ENCODE assay signal across 11 cellular contexts in the genomic region with DNA sequence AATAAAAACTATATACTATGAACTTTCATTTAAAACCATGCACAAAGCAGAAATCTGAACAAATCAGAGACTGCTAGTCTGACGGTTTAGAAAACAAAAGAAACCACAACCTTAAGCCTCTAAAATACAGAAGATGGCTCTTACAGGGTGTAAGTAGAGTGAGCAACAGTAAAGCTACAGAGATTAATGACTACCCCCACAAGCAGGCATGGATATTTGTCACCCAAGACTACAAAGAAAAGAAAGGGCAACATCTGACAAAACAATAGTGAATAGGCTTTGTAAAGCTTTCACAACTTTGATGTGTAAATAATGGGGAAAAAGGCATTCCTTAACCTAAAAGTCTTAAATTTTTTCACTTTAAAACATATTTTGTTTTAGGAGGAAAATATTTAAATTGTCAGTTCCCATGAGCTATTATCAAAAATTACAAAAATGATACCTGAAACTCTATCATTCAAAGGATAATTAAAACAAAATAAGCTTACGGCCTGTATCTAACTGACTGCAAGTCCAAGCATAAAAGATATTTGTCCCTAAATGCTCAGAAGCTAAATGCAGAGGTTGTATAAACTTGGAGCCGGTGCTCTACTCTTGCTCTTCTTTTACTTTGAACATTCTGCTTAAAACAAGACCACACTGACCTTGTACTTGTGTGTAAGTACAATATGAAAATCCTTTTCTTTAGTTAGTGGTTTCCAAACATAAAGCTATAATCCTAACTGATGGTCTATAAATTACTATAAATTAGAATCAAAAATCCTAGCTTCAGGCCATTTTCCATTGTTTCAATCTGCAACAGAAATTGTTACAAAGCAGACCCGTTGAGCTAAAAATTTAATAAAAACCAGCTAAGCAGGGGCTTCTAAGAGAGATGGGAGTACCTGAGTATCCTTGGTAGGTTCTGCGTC.
A peak's percentile ranks its signal among the peaks of the same experiment; 100 is the strongest.
DNase-seq lines count a peak whose midpoint lies in the region; ATAC-seq and TF ChIP-seq lines count a peak whose summit lies in the region.
"Had no signal": no experiment of that assay in that cellular context is flagged by ENCODE, and none has a peak within 500 bp of the region (broad histone marks: within the 10 kb centered on the region; RNA-seq: fewer than 3 reads in every experiment).

No MANE protein-coding gene starts in this region.

- peaks cover 3% of the 10 kb centered on the region for H3K79me1 ChIP-seq in H9 (ENCODE audit: insufficient read depth, low read depth, low read length, poor library complexity, severe bottlenecking)

- peak overlapping the region; percentile 51 for H3K4me3 ChIP-seq in SJCRH30
- peak overlapping the region; percentile 1 for H3K4me3 ChIP-seq in right cardiac atrium (ENCODE audit: low read length)
- no peak overlapping the region for H3K4me3 ChIP-seq in Caco-2 (ENCODE audit: low read depth, low read length)

- H4K5ac ChIP-seq in H9 (ENCODE audit: insufficient read length, low read depth, low read length): peak overlapping the region; percentile 6

- no peak overlapping the region for H2AK5ac ChIP-seq in H9 (ENCODE audit: insufficient read length, low read length)

- H3K4ac ChIP-seq in H9 (ENCODE audit: low read depth, low read length): no peak overlapping the region

- DNase-seq in H9 (no peak), SJCRH30 (peak in 1 of 2 experiments; percentile 32), right cardiac atrium (no peak), sciatic nerve (ENCODE audit: low spot score) (no peak), Caco-2 (no peak), NCI-H187 treated with DMSO at 0.1 percent for 48 hours (lab: John Stamatoyannopoulos, UW) (no peak), middle frontal gyrus (ENCODE audit: extremely low spot score, low spot score) (no peak)
- DNase-seq: activated gamma-delta T cell treated with Interleukin-2 at 50 U/mL for 16 hours; stimulated activated CD4-positive, alpha-beta T cell treated with anti-CD3 and anti-CD28 coated beads, Interleukin-4, amount 100 ng/mL, for 24 hours had no signal

- no peak overlapping the region for H2BK15ac ChIP-seq in H9 (ENCODE audit: low read depth, low read length)

- no peaks in the 10 kb centered on the region for H3K79me2 ChIP-seq in H9 (ENCODE audit: insufficient read depth, low read length)

- H3K9ac ChIP-seq in H9 (ENCODE audit: extremely low read depth, insufficient read length, low read length): peak overlapping the region; percentile 14

- no peaks in the 10 kb centered on the region for H3K9me3 ChIP-seq in H9 (ENCODE audit: control insufficient read depth, low read depth, low read length)
- H3K9me3 ChIP-seq in SJCRH30 (replicated peaks): no peaks in the 10 kb centered on the region
- H3K9me3 ChIP-seq in right cardiac atrium (ENCODE audit: control insufficient read depth, low read length): no peaks in the 10 kb centered on the region
- H3K9me3 ChIP-seq in Caco-2: no peaks in the 10 kb centered on the region

- H3K4me3 Mint-ChIP-seq in H9: no peak overlapping the region; a peak in 1 of 5 replicates
- no peak overlapping the region for H3K4me3 Mint-ChIP-seq in Caco-2 (ENCODE audit: unreplicated experiment)
- H3K4me3 Mint-ChIP-seq: T-helper 1 cell treated with Interleukin-12 subunit alpha and Interleukin-12 subunit beta and Interleukin-4 antibody, amounts not matched to agents 30 μg/mL and 1 μg/mL, for 36 hours had no signal

- no peak for TF ChIP-seq CTCF in H9 (conservative IDR thresholded peaks at IDR 0.05)
- no peak for TF ChIP-seq CTCF in Caco-2 (IDR thresholded peaks at IDR 0.05; ENCODE audit: insufficient read depth in 1 of 2, low read depth in 1 of 2, low read length in 1 of 2, severe bottlenecking in 1 of 2, unreplicated experiment in 1 of 2)

- BruUV-seq in Caco-2 (replicated peaks; lab: Mats Ljungman, UMichigan): no TSS peak

- no peak overlapping the region for H3K23ac ChIP-seq in H9 (ENCODE audit: insufficient read length, low read depth, low read length)

- H3K36me3 Mint-ChIP-seq in H9 (ENCODE audit: insufficient read depth in 1 of 3, low read depth in 3 of 3) (peaks cover 0 to 10% (median 2%) of the 10 kb centered on the region in 3 experiments; a peak in 4 of 7 replicates), Caco-2 (ENCODE audit: insufficient read depth, unreplicated experiment) (peaks cover 4% of the 10 kb centered on the region)

- H3K4me1 Mint-ChIP-seq in H9 (peaks cover 25 to 48% of the 10 kb centered on the region in 2 experiments), Caco-2 (ENCODE audit: low read depth, unreplicated experiment) (peaks cover 4% of the 10 kb centered on the region)

- H3K27me3 ChIP-seq in H9 (ENCODE audit: insufficient read depth, low read length) (no peaks in the 10 kb centered on the region), SJCRH30 (no peaks in the 10 kb centered on the region), right cardiac atrium (ENCODE audit: control insufficient read depth, insufficient read depth) (no peaks in the 10 kb centered on the region), Caco-2 (replicated peaks; ENCODE audit: control insufficient read depth, insufficient read depth, low read length) (no peaks in the 10 kb centered on the region)

- no peak overlapping the region for H4K8ac ChIP-seq in H9 (replicated peaks; ENCODE audit: insufficient read length, low read depth, low read length)

- H3K4me2 ChIP-seq in H9 (ENCODE audit: insufficient read depth, insufficient read length, low read length): peak overlapping the region; percentile 91

- H3K4me1 ChIP-seq in H9 (ENCODE audit: insufficient read depth, low read length): no peaks in the 10 kb centered on the region
- peaks cover 5% of the 10 kb centered on the region; the same call in 1 of the 2 replicates for H3K4me1 ChIP-seq in SJCRH30
- H3K4me1 ChIP-seq in right cardiac atrium (ENCODE audit: control insufficient read depth, insufficient read depth, low read length): peaks cover 2% of the 10 kb centered on the region
- H3K4me1 ChIP-seq in Caco-2: 0 out of 2 replicates have a peak, but pooled peaks cover 6% of the 10 kb centered on the region

- CTCF ChIA-PET in Caco-2 (lab: Charles Lee): interaction anchor here (1.4 to 1.5 kb wide), 2 partner anchors 11 to 45 kb away, joined by 3 to 13 read pairs; no protein-coding TSS in a partner anchor

- peak overlapping the region; percentile 86 for H3K27ac ChIP-seq in H9 (ENCODE audit: insufficient read length, low read depth, low read length)
- H3K27ac ChIP-seq in SJCRH30: peak overlapping the region; percentile 69
- peak overlapping the region; percentile 32 for H3K27ac ChIP-seq in right cardiac atrium (ENCODE audit: low read length)

- H3K36me3 ChIP-seq in SJCRH30 (no peaks in the 10 kb centered on the region), Caco-2 (ENCODE audit: control insufficient read depth, insufficient read depth, low read length) (no peaks in the 10 kb centered on the region)

- WGBS in H9 (ENCODE audit: extremely low coverage, insufficient read length, low lambda C conversion rate): no CpG with 5 or more reads among the region's 5 CpGs
- 47% methylated on average over 5 of the region's 5 CpGs for WGBS in right cardiac atrium

- no peak overlapping the region for H3K56ac ChIP-seq in H9 (ENCODE audit: insufficient read length, low read depth, low read length)

- H3K14ac ChIP-seq in H9 (ENCODE audit: insufficient read depth, low read length): peak overlapping the region; percentile 49; the same call in 1 of the 2 replicates

- peak overlapping the region; percentile 9 for H3T11ph ChIP-seq in H9 (ENCODE audit: low read length)

- ATAC-seq in right cardiac atrium: no peak
- peak; percentile 25 for ATAC-seq in sciatic nerve
- ATAC-seq in HG03457 (IDR thresholded peaks at IDR 0.05; ENCODE audit: unreplicated experiment): no peak

- no peaks in the 10 kb centered on the region for H4K20me1 ChIP-seq in H9 (ENCODE audit: control insufficient read depth, insufficient read depth, insufficient read length)

- H3K9me3 Mint-ChIP-seq in H9 (no peaks in the 10 kb centered on the region), Caco-2 (ENCODE audit: unreplicated experiment) (no peaks in the 10 kb centered on the region)
- H3K9me3 Mint-ChIP-seq: T-helper 1 cell treated with Interleukin-12 subunit alpha and Interleukin-12 subunit beta and Interleukin-4 antibody, amounts not matched to agents 30 μg/mL and 1 μg/mL, for 36 hours had no signal

- POLR2A ChIA-PET in Caco-2 (lab: Charles Lee): interaction anchor here (0.9 kb wide), 1 partner anchor 101 kb away, joined by 3 read pairs; no protein-coding TSS in a partner anchor

- H2BK12ac ChIP-seq in H9 (ENCODE audit: insufficient read length, low read depth, low read length): no peak overlapping the region

- no peak overlapping the region for H4K91ac ChIP-seq in H9 (ENCODE audit: insufficient read length, low read depth, low read length)

- H3K27me3 Mint-ChIP-seq in H9 (ENCODE audit: low read depth) (no peaks in the 10 kb centered on the region), Caco-2 (ENCODE audit: insufficient read depth, unreplicated experiment) (no peaks in the 10 kb centered on the region)

- H3K23me2 ChIP-seq in H9 (ENCODE audit: insufficient read length, low read depth, low read length, poor library complexity, severe bottlenecking): peaks cover 8% of the 10 kb centered on the region

- H2BK5ac ChIP-seq in H9 (ENCODE audit: insufficient read length, low read length): no peak overlapping the region

- peak overlapping the region in 1 of 3 experiments; percentile 16; a peak in 4 of 7 replicates for H3K27ac Mint-ChIP-seq in H9
- no peak overlapping the region for H3K27ac Mint-ChIP-seq in Caco-2 (ENCODE audit: unreplicated experiment)
- H3K27ac Mint-ChIP-seq: T-helper 1 cell treated with Interleukin-12 subunit alpha and Interleukin-12 subunit beta and Interleukin-4 antibody, amounts not matched to agents 30 μg/mL and 1 μg/mL, for 36 hours had no signal

- no peak overlapping the region for H2AFZ ChIP-seq in H9 (ENCODE audit: low read length)

- H2BK120ac ChIP-seq in H9 (ENCODE audit: low read depth, low read length, poor library complexity, severe bottlenecking): no peak overlapping the region

- no peak overlapping the region for H2BK20ac ChIP-seq in H9 (ENCODE audit: low read depth, low read length, poor library complexity, severe bottlenecking)

- intact Hi-C loops in right cardiac atrium (cut with DNase I) (no loop called here), sciatic nerve (cut with DNase I) (no loop called here), Caco-2 (cut with micrococcal nuclease; ENCODE audit: unreplicated experiment) (no loop called here)

- H3K18ac ChIP-seq in H9 (ENCODE audit: insufficient read length, low read depth, low read length): peak overlapping the region; percentile 59

Comparison
In these comparisons a context has a peak if more than half of its experiments do, and no peak if none do; other contexts are left out.
1. H3K27ac ChIP-seq: peak in every context shown above with its lines; median percentile 86 in H9; 69 in SJCRH30; 32 in right cardiac atrium.